In genomic region chr16:16042076-16042475, GRCh38 we compare ENCODE assay signal across 11 cellular contexts.
A peak's percentile ranks its signal among the peaks of the same experiment; 100 is the strongest.
DNase-seq lines count a peak whose midpoint lies in the region; ATAC-seq and TF ChIP-seq lines count a peak whose summit lies in the region.
"Had no signal": no experiment of that assay in that cellular context is flagged by ENCODE, and none has a peak within 500 bp of the region (broad histone marks: within the 10 kb centered on the region; RNA-seq: fewer than 3 reads in every experiment).

No MANE protein-coding gene starts in this region.

- no peaks in the 10 kb centered on the region for H3K4me1 ChIP-seq in colonic mucosa

- H3K9me3 ChIP-seq in MG63 (no peaks in the 10 kb centered on the region), colonic mucosa (no peaks in the 10 kb centered on the region)

- H3K27ac ChIP-seq in C4-2B: peak overlapping the region; percentile 100
- H3K27ac ChIP-seq in colonic mucosa: no peak overlapping the region

- H3K36me3 ChIP-seq in MG63 (peaks cover 91% of the 10 kb centered on the region), colonic mucosa (peaks cover 7% of the 10 kb centered on the region)

- DNase-seq in MG63 (peak; percentile 89), dedifferentiated amniotic fluid mesenchymal stem cell (ENCODE audit: extremely low spot score) (peak; percentile 64), middle frontal gyrus (ENCODE audit: extremely low spot score, low spot score) (peak; percentile 34), colonic mucosa (no peak), NAMALWA (ENCODE audit: low spot score) (no peak)
- DNase-seq in activated T-cell treated with anti-CD3 and anti-CD28 coated beads, Interleukin-2, amount 50 U/mL, for 1 hour: no peak
- DNase-seq: activated CD4-positive, alpha-beta T cell treated with anti-CD3 and anti-CD28 coated beads for 4 hours; NCI-H2029 treated with DMSO at 0.1 percent for 48 hours; retina had no signal

- intact Hi-C loops in colonic mucosa (cut with DNase I): no loop called here

- ATAC-seq in HG03342 (IDR thresholded peaks at IDR 0.05; ENCODE audit: unreplicated experiment): no peak

- TF ChIP-seq CTCF in C4-2B (conservative IDR thresholded peaks at IDR 0.05): no peak
- no peak for TF ChIP-seq CTCF in colonic mucosa (IDR thresholded peaks at IDR 0.05)

- no peak overlapping the region for H3K9ac ChIP-seq in colonic mucosa (ENCODE audit: low read depth in 2 of 2, low read length in 2 of 2)

- H3K27me3 ChIP-seq in MG63 (no peaks in the 10 kb centered on the region), colonic mucosa (no peaks in the 10 kb centered on the region)

- H3K4me3 ChIP-seq in MG63 (no peak overlapping the region), colonic mucosa (no peak overlapping the region)

Comparison
In these comparisons a context has a peak if more than half of its experiments do, and no peak if none do; other contexts are left out.
1. DNase-seq: peak in MG63 (single experiment), dedifferentiated amniotic fluid mesenchymal stem cell (single experiment) and middle frontal gyrus (single experiment); none in colonic mucosa (single experiment), activated T-cell treated with anti-CD3 and anti-CD28 coated beads, Interleukin-2, amount 50 U/mL, for 1 hour (single experiment) and NAMALWA (single experiment).